15 cellular contexts compared by ENCODE assay signal in the genomic region with DNA sequence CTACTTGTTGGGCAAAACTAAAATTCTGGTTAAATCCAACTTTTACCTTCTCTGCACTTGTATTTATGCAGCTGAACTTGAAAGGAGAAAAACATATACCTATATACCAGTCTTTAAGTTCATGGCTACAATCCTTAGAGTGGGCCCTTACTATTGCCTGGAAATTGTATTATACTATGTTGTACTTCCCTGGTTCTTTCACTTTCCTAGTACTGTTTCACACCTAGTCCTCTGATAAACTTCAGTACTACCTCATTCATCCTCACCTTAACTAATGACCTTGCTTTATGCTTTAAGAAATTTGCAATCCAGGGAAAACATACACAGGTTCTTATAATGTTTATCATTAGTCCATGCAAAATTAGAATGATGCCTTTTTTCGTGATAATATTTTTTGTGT.
"Had no signal": no experiment of that assay in that cellular context is flagged by ENCODE, and none has a peak within 500 bp of the region (broad histone marks: within the 10 kb centered on the region; RNA-seq: fewer than 3 reads in every experiment).

No MANE protein-coding gene starts in this region.

- H3K4me1 Mint-ChIP-seq: neural progenitor cell had no signal

- H3K9me3 Mint-ChIP-seq: neural progenitor cell had no signal

- H3K27ac Mint-ChIP-seq: activated CD8-positive, alpha-beta memory T cell treated with anti-CD3 and anti-CD28 coated beads, Interleukin-2, amount 10 ng/mL, durations not matched to agents 7 days and 5 days; neural progenitor cell had no signal

- DNase-seq: activated CD4-positive, alpha-beta T cell treated with anti-CD3 and anti-CD28 coated beads for 1 hour; activated CD8-positive, alpha-beta memory T cell treated with anti-CD3 and anti-CD28 coated beads, Interleukin-2, amount 10 ng/mL, durations not matched to agents 7 days and 5 days; adrenal gland; caudate nucleus; effector CD8-positive, alpha-beta T cell; foreskin melanocyte; heart right ventricle; kidney; left ventricle myocardium inferior; mesenchymal stem cell; SIG-M5; stimulated activated CD4-positive, alpha-beta T cell treated with anti-CD3 and anti-CD28 coated beads, Interleukin-15, amount 100 ng/mL, for 24 hours; stimulated activated CD4-positive, alpha-beta T cell treated with anti-CD3 and anti-CD28 coated beads, Interleukin-4, amount 100 ng/mL, for 24 hours; T1000 had no signal

- ATAC-seq: activated CD8-positive, alpha-beta memory T cell treated with anti-CD3 and anti-CD28 coated beads, Interleukin-2, amount 10 ng/mL, durations not matched to agents 7 days and 5 days; heart right ventricle had no signal

- H3K27me3 Mint-ChIP-seq: activated CD8-positive, alpha-beta memory T cell treated with anti-CD3 and anti-CD28 coated beads, Interleukin-2, amount 10 ng/mL, durations not matched to agents 7 days and 5 days had no signal

- H3K4me3 Mint-ChIP-seq: activated CD8-positive, alpha-beta memory T cell treated with anti-CD3 and anti-CD28 coated beads, Interleukin-2, amount 10 ng/mL, durations not matched to agents 7 days and 5 days; neural progenitor cell had no signal
